In the genomic region with DNA sequence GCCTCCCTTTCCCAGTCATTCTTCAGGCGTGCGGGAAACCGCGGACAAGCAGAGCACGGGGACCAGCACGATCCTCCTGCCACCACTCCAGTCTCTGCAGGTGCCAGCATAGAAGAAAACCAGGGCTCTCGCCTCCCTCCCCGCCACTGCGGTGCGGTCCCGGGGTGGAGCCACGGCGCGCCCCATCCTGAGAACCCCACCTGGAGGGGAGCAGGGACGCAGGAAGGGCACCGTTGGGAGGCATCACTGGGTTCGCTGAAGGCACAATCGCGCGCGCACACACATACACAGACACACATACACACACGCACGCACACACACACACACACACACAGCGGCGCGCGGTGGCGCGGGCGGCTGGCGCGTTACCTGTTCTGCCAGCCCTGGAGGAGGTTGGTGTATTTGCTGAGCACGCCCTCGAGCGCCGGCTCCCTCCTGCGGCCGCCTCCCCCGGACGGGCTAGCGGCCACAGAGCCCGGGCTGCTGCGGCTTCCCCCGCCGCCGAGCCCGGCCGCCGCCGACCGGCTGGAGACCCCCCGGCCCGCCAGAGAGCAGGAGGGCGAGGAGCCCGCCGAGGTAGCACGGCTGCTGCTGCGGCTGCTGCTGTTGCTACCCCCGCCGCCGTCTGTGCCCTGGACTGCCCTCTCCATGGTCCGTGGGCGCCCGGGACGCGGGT, we compare ENCODE assay signal across 8 cellular contexts. TPM values are rescaled to one million over a fixed set of nuclear protein-coding genes. Genes with fewer than 3 reads are reported as not detected.
DNase-seq lines count a peak whose midpoint lies in the region; ATAC-seq, FAIRE-seq and TF ChIP-seq lines count a peak whose summit lies in the region.

No MANE protein-coding gene starts in this region.

- H3K79me2 ChIP-seq in keratinocyte (ENCODE audit: control insufficient read depth, insufficient read depth, low read length), result peaks cover 78% of the 10 kb centered on the region

- H3K9me1 ChIP-seq in keratinocyte (ENCODE audit: control insufficient read depth, extremely low read depth, insufficient read depth, low read length), result peaks cover 5% of the 10 kb centered on the region

- H3K4me2 ChIP-seq in keratinocyte (ENCODE audit: control insufficient read depth, extremely low read depth, insufficient read depth, low read depth, low read length), result peak overlapping the region; percentile 99

- no peaks in the 10 kb centered on the region for H3K36me3 Mint-ChIP-seq in T-helper 1 cell treated with Interleukin-12 subunit alpha and Interleukin-12 subunit beta and Interleukin-4 antibody, amounts not matched to agents 30 μg/mL and 1 μg/mL, for 36 hours (ENCODE audit: low read depth)

- H3K36me3 ChIP-seq in breast epithelium (no peaks in the 10 kb centered on the region), keratinocyte (ENCODE audit: control insufficient read depth in 2 of 2, extremely low read depth in 1 of 2, insufficient read depth in 2 of 2, low read length in 2 of 2) (peaks cover 8 to 34% of the 10 kb centered on the region in 2 experiments)

- intact Hi-C loops in breast epithelium (cut with DNase I; ENCODE audit: low total_unique reads), result no loop called here

- peaks cover 19% of the 10 kb centered on the region for H3K4me1 Mint-ChIP-seq in T-helper 1 cell treated with Interleukin-12 subunit alpha and Interleukin-12 subunit beta and Interleukin-4 antibody, amounts not matched to agents 30 μg/mL and 1 μg/mL, for 36 hours (ENCODE audit: low read depth)

- DNase-seq in A172 (ENCODE audit: low spot score), result peak; percentile 52
- DNase-seq in breast epithelium (ENCODE audit: low spot score in 2 of 2), result peak; percentile 52 to 69
- DNase-seq in keratinocyte (ENCODE audit: low read depth, low spot score), result no peak
- peak; percentile 49 for DNase-seq in stimulated activated CD4-positive, alpha-beta T cell treated with anti-CD3 and anti-CD28 coated beads, Interleukin-12 subunit alpha, Interleukin-12 subunit beta, amount 100 ng/mL, for 4 hours

- no peak for FAIRE-seq in keratinocyte (lab: Jason Lieb, UNC)

- H3K4me3 ChIP-seq in breast epithelium, result peak overlapping the region; percentile 68 to 82 (median 81)
- peak overlapping the region; percentile 81 to 95 (median 94) for H3K4me3 ChIP-seq in keratinocyte (ENCODE audit: control insufficient read depth in 2 of 3, extremely low read depth in 1 of 3, insufficient read depth in 2 of 3, low read depth in 1 of 3, low read length in 3 of 3)

- H3K4me1 ChIP-seq in breast epithelium (peaks cover 0 to 7% of the 10 kb centered on the region in 2 donors), keratinocyte (ENCODE audit: control insufficient read depth, extremely low read depth, insufficient read depth, low read length) (peaks cover 46% of the 10 kb centered on the region)

- no peaks in the 10 kb centered on the region for H4K20me1 ChIP-seq in keratinocyte (ENCODE audit: control insufficient read depth, extremely low read depth, insufficient read depth, low read length)

- H3K9me3 Mint-ChIP-seq in T-helper 1 cell treated with Interleukin-12 subunit alpha and Interleukin-12 subunit beta and Interleukin-4 antibody, amounts not matched to agents 30 μg/mL and 1 μg/mL, for 36 hours, result no peaks in the 10 kb centered on the region

- ATAC-seq in GM19023 (IDR thresholded peaks at IDR 0.05; ENCODE audit: unreplicated experiment) (peak; percentile 45), GM21367 (IDR thresholded peaks at IDR 0.05; ENCODE audit: unreplicated experiment) (no peak)

- TF ChIP-seq RAD21 in Ishikawa (IDR thresholded peaks at IDR 0.05; ENCODE audit: low read depth), result 0 out of 2 replicates have a peak, but pooled peaks have one; percentile 10

- H3K27ac ChIP-seq in breast epithelium (peak overlapping the region; percentile 87 to 91), keratinocyte (ENCODE audit: control insufficient read depth, insufficient read depth, low read length) (peak overlapping the region; percentile 94)

- no peak for TF ChIP-seq POLR2A in breast epithelium (IDR thresholded peaks at IDR 0.05)

- H3K27me3 ChIP-seq in breast epithelium (no peaks in the 10 kb centered on the region), keratinocyte (ENCODE audit: control insufficient read depth, extremely low read depth, insufficient read depth, low read length) (no peaks in the 10 kb centered on the region)

- H3K9ac ChIP-seq in keratinocyte (ENCODE audit: control insufficient read depth, extremely low read depth, insufficient read depth, low read length), result peak overlapping the region; percentile 84

- no peak overlapping the region for H3K27ac Mint-ChIP-seq in T-helper 1 cell treated with Interleukin-12 subunit alpha and Interleukin-12 subunit beta and Interleukin-4 antibody, amounts not matched to agents 30 μg/mL and 1 μg/mL, for 36 hours

- no peak for TF ChIP-seq EP300 in Ishikawa (IDR thresholded peaks at IDR 0.05; ENCODE audit: borderline replicate concordance)

- peak overlapping the region; percentile 81 for H3K4me3 Mint-ChIP-seq in T-helper 1 cell treated with Interleukin-12 subunit alpha and Interleukin-12 subunit beta and Interleukin-4 antibody, amounts not matched to agents 30 μg/mL and 1 μg/mL, for 36 hours

- TF ChIP-seq CTCF in breast epithelium (IDR thresholded peaks at IDR 0.05) (peak in 1 of 3 donors; percentile 7), keratinocyte (optimal IDR thresholded peaks at IDR 0.05 in 1 of 3, IDR thresholded peaks at IDR 0.05 in 1 of 3, conservative IDR thresholded peaks at IDR 0.05 in 1 of 3; ENCODE audit: extremely low read depth in 1 of 3, insufficient read depth in 2 of 3, low read length in 3 of 3) (peak in 2 of 3 experiments; percentile 26 to 30)

- H3K27me3 Mint-ChIP-seq in T-helper 1 cell treated with Interleukin-12 subunit alpha and Interleukin-12 subunit beta and Interleukin-4 antibody, amounts not matched to agents 30 μg/mL and 1 μg/mL, for 36 hours (ENCODE audit: low read depth), result peaks cover 25% of the 10 kb centered on the region

- H3K9me3 ChIP-seq in breast epithelium, result no peaks in the 10 kb centered on the region
- no peaks in the 10 kb centered on the region for H3K9me3 ChIP-seq in keratinocyte (ENCODE audit: control insufficient read depth, low read depth, low read length)

- dilution Hi-C loops in keratinocyte (cut with MboI; ENCODE audit: extremely low pct_ligation_motif_present, low sequenced_read_pairs), result no loop called here

- peak overlapping the region; percentile 20 for H2AFZ ChIP-seq in keratinocyte (ENCODE audit: control insufficient read depth, low read length)

TF ChIP-seq in Ishikawa, 13 proteins besides CTCF, POLR2A, EP300 and RAD21 (continues in another document):
- TF ChIP-seq CREB1 (IDR thresholded peaks at IDR 0.05; ENCODE audit: low read depth), result no peak
- peak; percentile 14; the same call in 1 of the 2 replicates for TF ChIP-seq TEAD4 (IDR thresholded peaks at IDR 0.05)
- no peak for TF ChIP-seq YY1 (IDR thresholded peaks at IDR 0.05; ENCODE audit: low read depth)
- no peak for TF ChIP-seq CEBPB (IDR thresholded peaks at IDR 0.05)
- no peak; the same call in 1 of the 2 replicates for TF ChIP-seq MAX (IDR thresholded peaks at IDR 0.05)
- no peak for TF ChIP-seq USF1 (IDR thresholded peaks at IDR 0.05)
- peak; percentile 41; the same call in 1 of the 2 replicates for TF ChIP-seq TAF1 (IDR thresholded peaks at IDR 0.05; ENCODE audit: low read depth)
- TF ChIP-seq NFIC (IDR thresholded peaks at IDR 0.05), result no peak
- TF ChIP-seq EGR1 (IDR thresholded peaks at IDR 0.05), result 0 out of 2 replicates have a peak, but pooled peaks have one; percentile 13
- TF ChIP-seq ZBTB7A (IDR thresholded peaks at IDR 0.05; ENCODE audit: low read depth), result peak; percentile 23; the same call in 1 of the 2 replicates
- TF ChIP-seq FOXM1 (IDR thresholded peaks at IDR 0.05; ENCODE audit: borderline replicate concordance, low read depth), result no peak

RNA-seq across cellular contexts. Expression of gene OSBPL10, which starts 0.4 kb away (rescaled TPM):
- 23.0 and 24.2 TPM in 2 replicates for total RNA-seq in A172 (2014; rRNA removed; shearing (Covaris generic))
- 10 to 100 TPM; 17.6 to 47.4 (median 26.5) TPM for total RNA-seq in breast epithelium
- polyA plus RNA-seq in keratinocyte, result 42.6 to 78.1 TPM (median 50.1 TPM) in 3 replicates
- 14.4 TPM for polyA plus RNA-seq in keratinocyte (2011; ENCODE audit: low read depth)
- 68.5 and 68.9 TPM in 2 replicates for polyA plus RNA-seq in keratinocyte (2011; cell fraction: cytosol; rRNA removed)
- polyA plus RNA-seq in keratinocyte (2011; cell fraction: nucleus; rRNA removed), result 82.4 and 92.0 TPM in 2 replicates
- 27.0 and 67.6 TPM in 2 replicates for polyA plus RNA-seq in keratinocyte (2012; ENCODE audit: low replicate concordance)
- 88.3 to 141 TPM (median 103 TPM) in 3 replicates for polyA minus RNA-seq in keratinocyte
- polyA minus RNA-seq in keratinocyte (2011; cell fraction: cytosol; rRNA and poly(A)+ RNA removed), result 59.1 TPM
- polyA minus RNA-seq in keratinocyte (2011; cell fraction: nucleus; rRNA and poly(A)+ RNA removed), result 59.5 and 153 TPM in 2 replicates

RNA-seq across cellular contexts. Expression of gene ZNF860, which starts 0.9 kb away (rescaled TPM):
- total RNA-seq in A172 (2014; rRNA removed; shearing (Covaris generic)), result 2.3 and 3.2 TPM in 2 replicates
- total RNA-seq in breast epithelium, result 1 to 10 TPM in 2 of 3 donors, under 1 TPM in 1; 0.80 to 4.2 (median 3.3) TPM
- polyA plus RNA-seq in keratinocyte, result 5.6 to 10.3 TPM (median 7.9 TPM) in 3 replicates
- polyA plus RNA-seq in keratinocyte (2011; ENCODE audit: low read depth), result 1.6 TPM
- polyA plus RNA-seq in keratinocyte (2011; cell fraction: cytosol; rRNA removed), result 3.7 and 8.1 TPM in 2 replicates
- 10.3 and 10.5 TPM in 2 replicates for polyA plus RNA-seq in keratinocyte (2011; cell fraction: nucleus; rRNA removed)
- polyA plus RNA-seq in keratinocyte (2012; ENCODE audit: low replicate concordance), result 1.8 and 6.0 TPM in 2 replicates
- polyA minus RNA-seq in keratinocyte, result 6.3 to 15.7 TPM (median 13.4 TPM) in 3 replicates
- polyA minus RNA-seq in keratinocyte (2011; cell fraction: cytosol; rRNA and poly(A)+ RNA removed), result 4.4 TPM
- polyA minus RNA-seq in keratinocyte (2011; cell fraction: nucleus; rRNA and poly(A)+ RNA removed), result 7.3 and 12.2 TPM in 2 replicates
